13 cellular contexts compared by ENCODE assay signal in the genomic region with DNA sequence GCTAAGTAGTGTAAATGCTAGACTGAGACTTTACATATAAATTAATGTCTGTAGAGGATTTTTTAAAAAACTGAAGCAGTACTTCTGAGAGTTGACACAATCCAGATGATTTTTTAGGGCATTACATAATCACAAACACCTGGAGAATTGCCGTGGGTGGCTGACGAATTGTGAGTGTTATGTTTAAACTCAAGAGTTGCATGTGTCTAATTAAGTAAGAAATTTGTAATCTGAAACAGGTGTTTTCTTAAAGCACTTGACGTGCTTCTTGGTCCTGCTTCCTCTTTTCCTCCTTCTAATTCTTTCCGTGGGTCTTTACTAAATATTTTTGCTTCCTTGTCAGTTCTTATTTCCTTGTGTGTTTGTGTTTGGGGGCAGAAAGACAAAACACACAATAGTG. TPM values are rescaled to one million over a fixed set of nuclear protein-coding genes. Genes with fewer than 3 reads are reported as not detected.
A peak's percentile ranks its signal among the peaks of the same experiment; 100 is the strongest.
DNase-seq lines count a peak whose midpoint lies in the region; ATAC-seq and TF ChIP-seq lines count a peak whose summit lies in the region.
"Had no signal": no experiment of that assay in that cellular context is flagged by ENCODE, and none has a peak within 500 bp of the region (broad histone marks: within the 10 kb centered on the region; RNA-seq: fewer than 3 reads in every experiment).

No MANE protein-coding gene starts in this region.

- CTCF ChIA-PET in activated CD4-positive, alpha-beta T cell treated with anti-CD3 and anti-CD28 coated beads for 36 hours (lab: Charles Lee): interaction anchor here (4.2 kb wide), 1 partner anchor 116 kb away, joined by 32 read pairs; no protein-coding TSS in a partner anchor
- CTCF ChIA-PET in RWPE1 (lab: Yijun Ruan, JAX): interaction anchor here (0.8 kb wide), 1 partner anchor 108 kb away, joined by 4 read pairs; no protein-coding TSS in a partner anchor

- TF ChIP-seq EP300 in sigmoid colon (IDR thresholded peaks at IDR 0.05): peak in 1 of 4 donors; percentile 5

- peak; percentile 8 for DNase-seq in activated CD4-positive, alpha-beta T cell treated with anti-CD3 and anti-CD28 coated beads for 36 hours
- no peak for DNase-seq in activated CD4-positive, alpha-beta T cell treated with anti-CD3 and anti-CD28 coated beads for 48 hours
- DNase-seq in RPMI8226: peak; percentile 42
- peak; percentile 70 for DNase-seq in sigmoid colon
- DNase-seq in naive thymus-derived CD8-positive, alpha-beta T cell: no peak
- no peak for DNase-seq in RWPE1 (ENCODE audit: low spot score)
- DNase-seq: activated naive CD4-positive, alpha-beta T cell; NCI-H345; T1000; transverse colon had no signal

- H3K36me3 ChIP-seq in sigmoid colon: no peaks in the 10 kb centered on the region
- H3K36me3 ChIP-seq: transverse colon had no signal

- H3K27ac ChIP-seq in sigmoid colon (peak overlapping the region in 1 of 4 donors; percentile 38), RWPE1 (no peak overlapping the region)
- H3K27ac ChIP-seq: A549, transverse colon had no signal

- no peak overlapping the region for H3K27ac Mint-ChIP-seq in activated CD4-positive, alpha-beta T cell treated with anti-CD3 and anti-CD28 coated beads for 36 hours
- H3K27ac Mint-ChIP-seq in naive thymus-derived CD8-positive, alpha-beta T cell: peak overlapping the region in 1 of 10 donors; percentile 29

- intact Hi-C loops in activated CD4-positive, alpha-beta T cell treated with anti-CD3 and anti-CD28 coated beads for 36 hours (cut with DNase I, micrococcal nuclease): loop anchor here in 1 of 2 experiments (5.0 kb wide), 1 partner anchor 163 kb away; no protein-coding TSS in a partner anchor
- intact Hi-C loops in sigmoid colon (cut with DNase I): loop anchor here (5.0 kb wide), 1 partner anchor 102 kb away; no protein-coding TSS in a partner anchor

- no peaks in the 10 kb centered on the region for H3K27me3 Mint-ChIP-seq in activated CD4-positive, alpha-beta T cell treated with anti-CD3 and anti-CD28 coated beads for 36 hours
- H3K27me3 Mint-ChIP-seq in naive thymus-derived CD8-positive, alpha-beta T cell: peaks cover 0 to 4% (median 2%) of the 10 kb centered on the region in 5 donors

- H3K4me1 ChIP-seq in sigmoid colon: peaks cover 0 to 4% (median 0%) of the 10 kb centered on the region in 4 donors
- H3K4me1 ChIP-seq: A549, transverse colon had no signal

- peaks cover 3% of the 10 kb centered on the region for H3K4me1 Mint-ChIP-seq in activated CD4-positive, alpha-beta T cell treated with anti-CD3 and anti-CD28 coated beads for 36 hours
- peaks cover 0 to 2% (median under 1%) of the 10 kb centered on the region in 4 donors for H3K4me1 Mint-ChIP-seq in naive thymus-derived CD8-positive, alpha-beta T cell

- 6 to 12% methylated on average over 4 of the region's 4 CpGs for WGBS in sigmoid colon, 2 donors

- no peak overlapping the region for H3K4me3 ChIP-seq in sigmoid colon
- H3K4me3 ChIP-seq: A549, transverse colon had no signal

- no peaks in the 10 kb centered on the region for H3K27me3 ChIP-seq in sigmoid colon
- H3K27me3 ChIP-seq: transverse colon had no signal

- no peak for ATAC-seq in activated CD4-positive, alpha-beta T cell treated with anti-CD3 and anti-CD28 coated beads for 36 hours
- ATAC-seq in HG02798 (IDR thresholded peaks at IDR 0.05; ENCODE audit: poor library complexity, unreplicated experiment) (peak; percentile 77), HG03460 (IDR thresholded peaks at IDR 0.05; ENCODE audit: unreplicated experiment) (no peak)
- ATAC-seq in naive thymus-derived CD8-positive, alpha-beta T cell: no peak
- ATAC-seq: A549 had no signal

- TF ChIP-seq CTCF in sigmoid colon (IDR thresholded peaks at IDR 0.05) (no peak), RWPE1 (conservative IDR thresholded peaks at IDR 0.05; ENCODE audit: low read depth) (no peak)

- H3K9me3 Mint-ChIP-seq in activated CD4-positive, alpha-beta T cell treated with anti-CD3 and anti-CD28 coated beads for 36 hours (ENCODE audit: low read depth): no peaks in the 10 kb centered on the region
- no peaks in the 10 kb centered on the region for H3K9me3 Mint-ChIP-seq in naive thymus-derived CD8-positive, alpha-beta T cell

- H3K9me3 ChIP-seq in sigmoid colon: no peaks in the 10 kb centered on the region
- H3K9me3 ChIP-seq: A549, transverse colon had no signal

- H3K36me3 Mint-ChIP-seq in activated CD4-positive, alpha-beta T cell treated with anti-CD3 and anti-CD28 coated beads for 36 hours (ENCODE audit: low read depth): no peaks in the 10 kb centered on the region
- no peaks in the 10 kb centered on the region for H3K36me3 Mint-ChIP-seq in naive thymus-derived CD8-positive, alpha-beta T cell

- POLR2A ChIA-PET in activated CD4-positive, alpha-beta T cell treated with anti-CD3 and anti-CD28 coated beads for 36 hours (lab: Charles Lee): no interaction called here
- POLR2A ChIA-PET in naive thymus-derived CD8-positive, alpha-beta T cell (lab: Charles Lee): no interaction called here
- POLR2A ChIA-PET in RWPE1 (lab: Yijun Ruan, JAX; ENCODE audit: low non-redundant PET): no interaction called here

- no peak overlapping the region for H3K4me3 Mint-ChIP-seq in activated CD4-positive, alpha-beta T cell treated with anti-CD3 and anti-CD28 coated beads for 36 hours
- H3K4me3 Mint-ChIP-seq in naive thymus-derived CD8-positive, alpha-beta T cell: no peak overlapping the region

- TF ChIP-seq POLR2A in sigmoid colon (IDR thresholded peaks at IDR 0.05): no peak

RNA-seq across cellular contexts. Expression of a gene that starts 27.8 kb away (rescaled TPM):
- 1 to 10 TPM; 1.4 to 2.3 TPM for total RNA-seq in activated CD4-positive, alpha-beta T cell treated with anti-CD3 and anti-CD28 coated beads for 36 hours
- 10 to 100 TPM in 3 of 4 donors, 1 to 10 TPM in 1; 4.5 to 22.1 (median 15.8) TPM for total RNA-seq in sigmoid colon
- polyA plus RNA-seq in sigmoid colon: 10 to 100 TPM in 2 of 3 donors, 1 to 10 TPM in 1; 6.0 to 11.6 (median 11.4) TPM
- total RNA-seq in naive thymus-derived CD8-positive, alpha-beta T cell: under 1 TPM; 0.36 to 0.78 TPM
- polyA plus RNA-seq in naive thymus-derived CD8-positive, alpha-beta T cell: not detected

RNA-seq across cellular contexts. Expression of a gene that starts 35.3 kb away (rescaled TPM):
- total RNA-seq in activated CD4-positive, alpha-beta T cell treated with anti-CD3 and anti-CD28 coated beads for 36 hours: not detected
- total RNA-seq in sigmoid colon: 1 to 10 TPM in 3 of 4 donors, under 1 TPM in 1; 0.68 to 3.0 (median 2.1) TPM
- polyA plus RNA-seq in sigmoid colon: 1 to 10 TPM; 1.4 to 4.8 (median 2.9) TPM
- total RNA-seq in naive thymus-derived CD8-positive, alpha-beta T cell: not detected
- polyA plus RNA-seq in naive thymus-derived CD8-positive, alpha-beta T cell: not detected
- polyA plus RNA-seq: A549 had no signal

Comparison
In these comparisons a context has a peak if more than half of its experiments do, and no peak if none do; other contexts are left out.
1. DNase-seq: peak in activated CD4-positive, alpha-beta T cell treated with anti-CD3 and anti-CD28 coated beads for 36 hours (single experiment), RPMI8226 (single experiment) and sigmoid colon (single experiment); none in activated CD4-positive, alpha-beta T cell treated with anti-CD3 and anti-CD28 coated beads for 48 hours (single experiment), naive thymus-derived CD8-positive, alpha-beta T cell (0 of 10) and RWPE1 (single experiment).